Comparison of ENCODE assay signal across 1 cellular context in genomic region chr6:149043476-149044130, GRCh38.
TF ChIP-seq lines count a peak whose summit lies in the region.

No MANE protein-coding gene starts in this region.

TF ChIP-seq in IMR-90, 13 proteins besides CTCF, POLR2A, EP300 and RAD21:
- TF ChIP-seq SMC3 (IDR thresholded peaks at IDR 0.05; ENCODE audit: low read depth, low read length) (peak; percentile 24; the same call in 1 of the 2 replicates), MXI1 (IDR thresholded peaks at IDR 0.05; ENCODE audit: borderline replicate concordance, low read depth, low read length) (no peak), CHD1 (IDR thresholded peaks at IDR 0.05; ENCODE audit: low read depth, low read length) (no peak), NFE2L2 (IDR thresholded peaks at IDR 0.05; ENCODE audit: low read depth, low read length) (no peak), FOS (IDR thresholded peaks at IDR 0.05; ENCODE audit: low read depth, low read length) (no peak), RFX5 (IDR thresholded peaks at IDR 0.05; ENCODE audit: low read depth, low read length) (no peak)
